In the genomic region with DNA sequence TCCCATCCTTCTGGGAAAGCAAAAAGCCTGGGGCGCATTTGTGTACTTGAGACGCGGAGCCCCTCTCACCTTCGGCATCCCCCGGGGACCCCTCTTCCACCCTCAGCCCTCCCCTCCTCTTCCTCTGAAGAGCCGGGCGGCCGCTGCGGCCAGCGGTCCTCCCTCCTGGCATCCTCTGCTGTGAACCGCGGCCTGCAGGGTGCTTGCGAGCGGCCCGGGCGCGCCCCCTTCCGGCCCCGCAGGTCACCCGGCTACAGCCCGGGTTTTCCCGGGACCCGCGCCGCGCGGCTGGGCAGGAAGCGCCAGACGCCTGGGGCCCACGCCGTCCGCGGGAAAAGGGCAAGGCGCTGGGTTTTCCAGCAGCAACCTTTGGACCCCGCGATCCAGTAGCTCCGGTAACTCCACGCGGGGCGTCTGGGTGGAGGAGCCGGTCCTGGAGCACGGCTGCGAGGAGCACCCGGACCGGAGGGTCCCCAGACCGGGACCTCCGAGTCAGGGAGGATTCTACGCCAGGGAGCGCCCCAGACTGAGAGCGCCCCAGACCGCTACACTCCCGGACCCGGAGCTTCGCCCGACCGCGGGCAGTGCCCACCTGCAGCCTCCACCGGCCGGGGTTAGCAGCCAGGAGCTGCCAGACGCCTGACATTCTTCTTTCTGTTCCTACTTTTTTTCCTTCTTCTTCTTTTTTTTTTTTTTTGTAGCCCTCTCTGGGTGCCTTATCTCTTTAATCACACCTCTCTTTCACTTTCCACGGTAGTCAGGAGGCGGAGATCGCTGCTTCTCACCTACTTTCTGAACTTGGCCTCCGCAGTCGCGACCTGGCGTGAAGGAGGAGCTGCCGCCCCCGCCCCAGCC, we compare ENCODE assay signal across 1 cellular context.
TF ChIP-seq lines count a peak whose summit lies in the region.

A gene with protein sequence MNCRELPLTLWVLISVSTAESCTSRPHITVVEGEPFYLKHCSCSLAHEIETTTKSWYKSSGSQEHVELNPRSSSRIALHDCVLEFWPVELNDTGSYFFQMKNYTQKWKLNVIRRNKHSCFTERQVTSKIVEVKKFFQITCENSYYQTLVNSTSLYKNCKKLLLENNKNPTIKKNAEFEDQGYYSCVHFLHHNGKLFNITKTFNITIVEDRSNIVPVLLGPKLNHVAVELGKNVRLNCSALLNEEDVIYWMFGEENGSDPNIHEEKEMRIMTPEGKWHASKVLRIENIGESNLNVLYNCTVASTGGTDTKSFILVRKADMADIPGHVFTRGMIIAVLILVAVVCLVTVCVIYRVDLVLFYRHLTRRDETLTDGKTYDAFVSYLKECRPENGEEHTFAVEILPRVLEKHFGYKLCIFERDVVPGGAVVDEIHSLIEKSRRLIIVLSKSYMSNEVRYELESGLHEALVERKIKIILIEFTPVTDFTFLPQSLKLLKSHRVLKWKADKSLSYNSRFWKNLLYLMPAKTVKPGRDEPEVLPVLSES (plus strand): TSS at position 271 of the 855 bp plus-strand sequence. CDS start 6,865 bp downstream, outside the sequence.

TF ChIP-seq in HEK293, 187 proteins besides CTCF, POLR2A, EP300 and RAD21 (continued from another document and continues in another):
- TF ChIP-seq ZNF148 (tag by site-specific recombination; IDR thresholded peaks at IDR 0.05; ENCODE audit: borderline replicate concordance) (no peak), GLIS2 (tag by site-specific recombination; IDR thresholded peaks at IDR 0.05) (0 out of 2 replicates have a peak, but pooled peaks have one; percentile 15), ZFP41 (tag by site-specific recombination; IDR thresholded peaks at IDR 0.05; ENCODE audit: borderline replicate concordance) (no peak), ZNF692 (tag by site-specific recombination; IDR thresholded peaks at IDR 0.05) (peak; percentile 88), ZNF248 (tag by site-specific recombination; IDR thresholded peaks at IDR 0.05) (no peak), ZNF747 (tag by site-specific recombination; IDR thresholded peaks at IDR 0.05) (no peak), ZNF239 (tag by site-specific recombination; IDR thresholded peaks at IDR 0.05) (no peak), ZNF521 (tag by site-specific recombination; IDR thresholded peaks at IDR 0.05) (no peak), ZFP3 (tag by site-specific recombination; IDR thresholded peaks at IDR 0.05; ENCODE audit: low read depth) (no peak), KLF16 (tag by site-specific recombination; IDR thresholded peaks at IDR 0.05) (no peak), ZNF843 (tag by site-specific recombination; IDR thresholded peaks at IDR 0.05) (no peak), ZBTB20 (tag by site-specific recombination; IDR thresholded peaks at IDR 0.05) (peak; percentile 75), ZNF324 (tag by site-specific recombination; IDR thresholded peaks at IDR 0.05) (no peak), ZNF768 (tag by site-specific recombination; IDR thresholded peaks at IDR 0.05) (no peak), SETDB1 (IDR thresholded peaks at IDR 0.05; ENCODE audit: insufficient read length, low read length) (no peak), MZF1 (tag by site-specific recombination; IDR thresholded peaks at IDR 0.05; ENCODE audit: borderline replicate concordance) (no peak), ZNF311 (tag by site-specific recombination; IDR thresholded peaks at IDR 0.05; ENCODE audit: borderline replicate concordance) (no peak), ZNF157 (tag by site-specific recombination; IDR thresholded peaks at IDR 0.05) (no peak), ZNF677 (tag by site-specific recombination; IDR thresholded peaks at IDR 0.05) (no peak), REST (tag by site-specific recombination; IDR thresholded peaks at IDR 0.05) (no peak), OVOL3 (tag by site-specific recombination; IDR thresholded peaks at IDR 0.05) (no peak), ZNF544 (tag by site-specific recombination; IDR thresholded peaks at IDR 0.05) (no peak), ZNF707 (tag by site-specific recombination; IDR thresholded peaks at IDR 0.05) (no peak), ZEB2 (tag by site-specific recombination; IDR thresholded peaks at IDR 0.05) (0 out of 2 replicates have a peak, but pooled peaks have one; percentile 43), ZNF23 (tag by site-specific recombination; IDR thresholded peaks at IDR 0.05; ENCODE audit: borderline replicate concordance) (no peak), IKZF3 (tag by site-specific recombination; IDR thresholded peaks at IDR 0.05) (peak; percentile 66), HOXA7 (CRISPR knock-in tag; IDR thresholded peaks at IDR 0.05; ENCODE audit: borderline replicate concordance) (no peak), SCRT1 (tag by site-specific recombination; IDR thresholded peaks at IDR 0.05; ENCODE audit: borderline replicate concordance) (no peak), ZNF335 (tag by site-specific recombination; conservative IDR thresholded peaks at IDR 0.05) (peak; percentile 79), ZNF114 (tag by site-specific recombination; IDR thresholded peaks at IDR 0.05) (no peak), EGR2 (tag by site-specific recombination; IDR thresholded peaks at IDR 0.05; ENCODE audit: low read depth) (no peak), ZNF660 (tag by site-specific recombination; IDR thresholded peaks at IDR 0.05) (peak; percentile 68; the same call in 1 of the 2 replicates), ZNF555 (tag by site-specific recombination; conservative IDR thresholded peaks at IDR 0.05) (no peak), ZNF658 (tag by site-specific recombination; IDR thresholded peaks at IDR 0.05) (no peak), GLIS1 (tag by site-specific recombination; IDR thresholded peaks at IDR 0.05) (no peak), ZBTB8A (tag by site-specific recombination; IDR thresholded peaks at IDR 0.05) (peak; percentile 44; the same call in 1 of the 2 replicates), ZNF221 (tag by site-specific recombination; IDR thresholded peaks at IDR 0.05; ENCODE audit: borderline replicate concordance) (no peak)
- TF ChIP-seq, protein P1, sequence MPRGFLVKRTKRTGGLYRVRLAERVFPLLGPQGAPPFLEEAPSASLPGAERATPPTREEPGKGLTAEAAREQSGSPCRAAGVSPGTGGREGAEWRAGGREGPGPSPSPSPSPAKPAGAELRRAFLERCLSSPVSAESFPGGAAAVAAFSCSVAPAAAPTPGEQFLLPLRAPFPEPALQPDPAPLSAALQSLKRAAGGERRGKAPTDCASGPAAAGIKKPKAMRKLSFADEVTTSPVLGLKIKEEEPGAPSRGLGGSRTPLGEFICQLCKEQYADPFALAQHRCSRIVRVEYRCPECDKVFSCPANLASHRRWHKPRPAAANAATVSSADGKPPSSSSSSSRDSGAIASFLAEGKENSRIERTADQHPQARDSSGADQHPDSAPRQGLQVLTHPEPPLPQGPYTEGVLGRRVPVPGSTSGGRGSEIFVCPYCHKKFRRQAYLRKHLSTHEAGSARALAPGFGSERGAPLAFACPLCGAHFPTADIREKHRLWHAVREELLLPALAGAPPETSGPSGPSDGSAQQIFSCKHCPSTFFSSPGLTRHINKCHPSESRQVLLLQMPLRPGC (tag by site-specific recombination; IDR thresholded peaks at IDR 0.05), result no peak
- TF ChIP-seq, protein P2, sequence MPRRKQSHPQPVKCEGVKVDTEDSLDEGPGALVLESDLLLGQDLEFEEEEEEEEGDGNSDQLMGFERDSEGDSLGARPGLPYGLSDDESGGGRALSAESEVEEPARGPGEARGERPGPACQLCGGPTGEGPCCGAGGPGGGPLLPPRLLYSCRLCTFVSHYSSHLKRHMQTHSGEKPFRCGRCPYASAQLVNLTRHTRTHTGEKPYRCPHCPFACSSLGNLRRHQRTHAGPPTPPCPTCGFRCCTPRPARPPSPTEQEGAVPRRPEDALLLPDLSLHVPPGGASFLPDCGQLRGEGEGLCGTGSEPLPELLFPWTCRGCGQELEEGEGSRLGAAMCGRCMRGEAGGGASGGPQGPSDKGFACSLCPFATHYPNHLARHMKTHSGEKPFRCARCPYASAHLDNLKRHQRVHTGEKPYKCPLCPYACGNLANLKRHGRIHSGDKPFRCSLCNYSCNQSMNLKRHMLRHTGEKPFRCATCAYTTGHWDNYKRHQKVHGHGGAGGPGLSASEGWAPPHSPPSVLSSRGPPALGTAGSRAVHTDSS (tag by site-specific recombination; IDR thresholded peaks at IDR 0.05), result peak; percentile 68; the same call in 1 of the 2 replicates
- TF ChIP-seq, protein P3, sequence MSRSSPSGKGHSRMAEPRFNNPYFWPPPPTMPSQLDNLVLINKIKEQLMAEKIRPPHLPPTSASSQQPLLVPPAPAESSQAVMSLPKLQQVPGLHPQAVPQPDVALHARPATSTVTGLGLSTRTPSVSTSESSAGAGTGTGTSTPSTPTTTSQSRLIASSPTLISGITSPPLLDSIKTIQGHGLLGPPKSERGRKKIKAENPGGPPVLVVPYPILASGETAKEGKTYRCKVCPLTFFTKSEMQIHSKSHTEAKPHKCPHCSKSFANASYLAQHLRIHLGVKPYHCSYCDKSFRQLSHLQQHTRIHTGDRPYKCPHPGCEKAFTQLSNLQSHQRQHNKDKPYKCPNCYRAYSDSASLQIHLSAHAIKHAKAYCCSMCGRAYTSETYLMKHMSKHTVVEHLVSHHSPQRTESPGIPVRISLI (tag by site-specific recombination; IDR thresholded peaks at IDR 0.05), result no peak
- TF ChIP-seq, protein P4, sequence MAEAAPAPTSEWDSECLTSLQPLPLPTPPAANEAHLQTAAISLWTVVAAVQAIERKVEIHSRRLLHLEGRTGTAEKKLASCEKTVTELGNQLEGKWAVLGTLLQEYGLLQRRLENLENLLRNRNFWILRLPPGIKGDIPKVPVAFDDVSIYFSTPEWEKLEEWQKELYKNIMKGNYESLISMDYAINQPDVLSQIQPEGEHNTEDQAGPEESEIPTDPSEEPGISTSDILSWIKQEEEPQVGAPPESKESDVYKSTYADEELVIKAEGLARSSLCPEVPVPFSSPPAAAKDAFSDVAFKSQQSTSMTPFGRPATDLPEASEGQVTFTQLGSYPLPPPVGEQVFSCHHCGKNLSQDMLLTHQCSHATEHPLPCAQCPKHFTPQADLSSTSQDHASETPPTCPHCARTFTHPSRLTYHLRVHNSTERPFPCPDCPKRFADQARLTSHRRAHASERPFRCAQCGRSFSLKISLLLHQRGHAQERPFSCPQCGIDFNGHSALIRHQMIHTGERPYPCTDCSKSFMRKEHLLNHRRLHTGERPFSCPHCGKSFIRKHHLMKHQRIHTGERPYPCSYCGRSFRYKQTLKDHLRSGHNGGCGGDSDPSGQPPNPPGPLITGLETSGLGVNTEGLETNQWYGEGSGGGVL (tag by site-specific recombination; IDR thresholded peaks at IDR 0.05), result no peak
- TF ChIP-seq, protein P5, sequence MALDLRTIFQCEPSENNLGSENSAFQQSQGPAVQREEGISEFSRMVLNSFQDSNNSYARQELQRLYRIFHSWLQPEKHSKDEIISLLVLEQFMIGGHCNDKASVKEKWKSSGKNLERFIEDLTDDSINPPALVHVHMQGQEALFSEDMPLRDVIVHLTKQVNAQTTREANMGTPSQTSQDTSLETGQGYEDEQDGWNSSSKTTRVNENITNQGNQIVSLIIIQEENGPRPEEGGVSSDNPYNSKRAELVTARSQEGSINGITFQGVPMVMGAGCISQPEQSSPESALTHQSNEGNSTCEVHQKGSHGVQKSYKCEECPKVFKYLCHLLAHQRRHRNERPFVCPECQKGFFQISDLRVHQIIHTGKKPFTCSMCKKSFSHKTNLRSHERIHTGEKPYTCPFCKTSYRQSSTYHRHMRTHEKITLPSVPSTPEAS (tag by site-specific recombination; IDR thresholded peaks at IDR 0.05), result no peak
